ENCODE assay signal across 9 cellular contexts in genomic region chr16:15907863-15908478, GRCh38. TPM values are rescaled to one million over a fixed set of nuclear protein-coding genes. Genes with fewer than 3 reads are reported as not detected.
A peak's percentile ranks its signal among the peaks of the same experiment; 100 is the strongest.
DNase-seq lines count a peak whose midpoint lies in the region; TF ChIP-seq lines count a peak whose summit lies in the region.
"Had no signal": no experiment of that assay in that cellular context is flagged by ENCODE, and none has a peak within 500 bp of the region (broad histone marks: within the 10 kb centered on the region; RNA-seq: fewer than 3 reads in every experiment).

No MANE protein-coding gene starts in this region.

- in situ Hi-C loops in GM23248 (cut with MboI): no loop called here

- no peak overlapping the region for H3K4me2 ChIP-seq in GM23248 (ENCODE audit: unreplicated experiment)
- H3K4me2 ChIP-seq: BLaER1 treated with 17β-estradiol and CSF1 and Interleukin-3, amounts not matched to agents 10 nM and 100 nM had no signal

- no peak for TF ChIP-seq CTCF in colonic mucosa (IDR thresholded peaks at IDR 0.05)

- H3F3A ChIP-seq in GM23248 (ENCODE audit: insufficient read depth): no peaks in the 10 kb centered on the region

- no peak overlapping the region for H3K9ac ChIP-seq in GM23248
- H3K9ac ChIP-seq in colonic mucosa (ENCODE audit: low read depth in 2 of 2, low read length in 2 of 2): no peak overlapping the region
- H3K9ac ChIP-seq: BLaER1 treated with 17β-estradiol and CSF1 and Interleukin-3, amounts not matched to agents 10 nM and 100 nM had no signal

- H3K4me3 ChIP-seq in GM23248 (no peak overlapping the region), colonic mucosa (no peak overlapping the region)
- H3K4me3 ChIP-seq: BLaER1 treated with 17β-estradiol and CSF1 and Interleukin-3, amounts not matched to agents 10 nM and 100 nM had no signal

- H3K9me3 ChIP-seq in GM23248 (ENCODE audit: low read depth): no peaks in the 10 kb centered on the region
- no peaks in the 10 kb centered on the region for H3K9me3 ChIP-seq in colonic mucosa

- no peak overlapping the region for H2AFZ ChIP-seq in GM23248

- H3K36me3 ChIP-seq in GM23248 (ENCODE audit: low read depth) (no peaks in the 10 kb centered on the region), colonic mucosa (no peaks in the 10 kb centered on the region)
- H3K36me3 ChIP-seq: BLaER1 treated with 17β-estradiol and CSF1 and Interleukin-3, amounts not matched to agents 10 nM and 100 nM had no signal

- DNase-seq in activated T-cell treated with anti-CD3 and anti-CD28 coated beads for 48 hours (ENCODE audit: low read depth): peak; percentile 44
- DNase-seq in activated T-cell treated with anti-CD3 and anti-CD28 coated beads, Interleukin-2, amount 50 U/mL, for 1 hour: no peak
- peak; percentile 26 for DNase-seq in GM23248
- DNase-seq in HuH-7 (ENCODE audit: low spot score): peak; percentile 63
- peak; percentile 13 for DNase-seq in SHP77 treated with DMSO at 0.1 percent for 48 hours (lab: John Stamatoyannopoulos, UW)
- DNase-seq in colonic mucosa: peak; percentile 22
- peak; percentile 34 for DNase-seq in stimulated activated CD4-positive, alpha-beta T cell treated with anti-CD3 and anti-CD28 coated beads, Interleukin-4, amount 100 ng/mL, for 24 hours
- DNase-seq in head of caudate nucleus: no peak

- intact Hi-C loops in colonic mucosa (cut with DNase I): no loop called here
- intact Hi-C loops in head of caudate nucleus (cut with DNase I): no loop called here

- H3K27me3 ChIP-seq in GM23248 (replicated peaks; ENCODE audit: insufficient read depth) (no peaks in the 10 kb centered on the region), colonic mucosa (no peaks in the 10 kb centered on the region)
- H3K27me3 ChIP-seq: BLaER1 treated with 17β-estradiol and CSF1 and Interleukin-3, amounts not matched to agents 10 nM and 100 nM had no signal

- no peaks in the 10 kb centered on the region for H3K9me2 ChIP-seq in GM23248 (ENCODE audit: insufficient read depth)

- no peaks in the 10 kb centered on the region for H3K79me2 ChIP-seq in GM23248 (ENCODE audit: insufficient read depth)

- H3K4me1 ChIP-seq in GM23248 (ENCODE audit: insufficient read depth) (no peaks in the 10 kb centered on the region), colonic mucosa (no peaks in the 10 kb centered on the region)

- H3K27ac ChIP-seq in GM23248: no peak overlapping the region
- H3K27ac ChIP-seq in colonic mucosa: no peak overlapping the region
- H3K27ac ChIP-seq: BLaER1 treated with 17β-estradiol and CSF1 and Interleukin-3, amounts not matched to agents 10 nM and 100 nM had no signal

- no peaks in the 10 kb centered on the region for H4K20me1 ChIP-seq in GM23248 (ENCODE audit: insufficient read depth)
- H4K20me1 ChIP-seq: BLaER1 treated with 17β-estradiol and CSF1 and Interleukin-3, amounts not matched to agents 10 nM and 100 nM had no signal

- WGBS in GM23248 (ENCODE audit: low coverage in 1 of 2, low lambda C conversion rate in 2 of 2, missing lambda C conversion rate in 2 of 2), 2 experiments: 63 to 64% methylated on average over 7 of the region's 7 CpGs

RNA-seq across cellular contexts. Expression of gene CEP20, which starts 19.6 kb away (rescaled TPM):
- total RNA-seq in GM23248 (2014; rRNA removed; shearing (Covaris generic)): 60.3 and 63.9 TPM in 2 replicates
- polyA plus RNA-seq in GM23248 (2016; fragmentation: Nextera tagmentation; extraction: Ambion mirVana): 53.8 and 56.1 TPM in 2 replicates
- 10 to 100 TPM; 23.3 to 31.0 TPM for total RNA-seq in colonic mucosa

RNA-seq across cellular contexts. Expression of gene ABCC1, which starts 41.4 kb away (rescaled TPM):
- total RNA-seq in GM23248 (2014; rRNA removed; shearing (Covaris generic)): 25.5 and 28.6 TPM in 2 replicates
- 16.2 and 16.5 TPM in 2 replicates for polyA plus RNA-seq in GM23248 (2016; fragmentation: Nextera tagmentation; extraction: Ambion mirVana)
- total RNA-seq in colonic mucosa: 10 to 100 TPM; 22.0 to 22.2 TPM

RNA-seq across cellular contexts. Expression of gene MYH11, which starts 51.1 kb away (rescaled TPM):
- not detected in 2 replicates for total RNA-seq in GM23248 (2014; rRNA removed; shearing (Covaris generic))
- 0.15 and 0.79 TPM in 2 replicates for polyA plus RNA-seq in GM23248 (2016; fragmentation: Nextera tagmentation; extraction: Ambion mirVana)
- 100 to 1,000 TPM in 1 of 2 donors, 10 to 100 TPM in 1; 30.0 to 770 TPM for total RNA-seq in colonic mucosa

Comparison
In these comparisons a context has a peak if more than half of its experiments do, and no peak if none do; other contexts are left out.
1. DNase-seq: peak in activated T-cell treated with anti-CD3 and anti-CD28 coated beads for 48 hours (single experiment), GM23248 (single experiment), HuH-7 (single experiment), SHP77 treated with DMSO at 0.1 percent for 48 hours (single experiment), colonic mucosa (single experiment) and stimulated activated CD4-positive, alpha-beta T cell treated with anti-CD3 and anti-CD28 coated beads, Interleukin-4, amount 100 ng/mL, for 24 hours (single experiment); none in activated T-cell treated with anti-CD3 and anti-CD28 coated beads, Interleukin-2, amount 50 U/mL, for 1 hour (single experiment) and head of caudate nucleus (0 of 42).
2. RNA of gene MYH11, which starts 51.1 kb away (total RNA-seq): 30.0 to 770 TPM in colonic mucosa; not detected in GM23248; every median in the first group is over 10 times any median in the second.